ENCODE assay signal across 8 cellular contexts in the genomic region with DNA sequence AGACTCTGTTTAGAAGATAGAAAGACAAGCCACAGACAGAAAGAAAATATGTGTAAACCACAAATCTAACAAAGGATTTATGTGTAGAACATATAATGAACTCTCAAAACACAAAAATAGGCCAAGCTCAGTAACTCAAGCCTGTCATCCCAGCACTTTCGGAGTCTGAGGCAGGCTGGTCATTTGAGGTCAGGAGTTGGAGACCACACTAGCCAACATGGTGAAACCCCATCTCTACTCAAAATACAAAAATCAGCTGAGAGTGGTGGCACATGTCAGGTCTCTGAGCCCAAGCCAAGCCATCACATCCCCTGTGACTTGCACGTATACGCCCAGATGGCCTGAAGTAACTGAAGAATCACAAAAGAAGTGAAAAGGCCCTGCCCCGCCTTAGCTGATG. TPM values are rescaled to one million over a fixed set of nuclear protein-coding genes. Genes with fewer than 3 reads are reported as not detected.
DNase-seq lines count a peak whose midpoint lies in the region; ATAC-seq and TF ChIP-seq lines count a peak whose summit lies in the region.
"Not testable (repeated sequence)": the region's sequence is repeated elsewhere in the genome, so short reads cannot be mapped to it uniquely, and the experiment has no call there.

No MANE protein-coding gene starts in this region.

- H3K4me3 ChIP-seq in ACC112 (ENCODE audit: low read depth, low read length); KMS-11 (IDR thresholded peaks at IDR 0.05; ENCODE audit: insufficient read depth, low read depth, low read length): not testable (repeated sequence)

- H3K4me1 ChIP-seq in ACC112 (ENCODE audit: control insufficient read depth, insufficient read depth, low read length, unreplicated experiment) (peaks cover 52% of the 10 kb centered on the region), KMS-11 (ENCODE audit: low read depth, poor library complexity, severe bottlenecking) (peaks cover 65% of the 10 kb centered on the region)

- H3K36me3 ChIP-seq in ACC112 (ENCODE audit: insufficient read depth, low read length): peaks cover 23% of the 10 kb centered on the region; the same call in 1 of the 2 replicates
- H3K36me3 ChIP-seq in KMS-11 (ENCODE audit: insufficient read depth): not testable (repeated sequence)

- H3K36me3 Mint-ChIP-seq in chondrocyte (ENCODE audit: low read depth); osteocyte (ENCODE audit: unreplicated experiment): not testable (repeated sequence)
- peaks cover 79% of the 10 kb centered on the region for H3K36me3 Mint-ChIP-seq in stimulated activated effector memory CD8-positive, alpha-beta T cell treated with anti-CD3 and anti-CD28 coated beads, Interleukin-12 subunit alpha, Interleukin-12 subunit beta, amount 100 ng/mL, for 72 hours

- not testable (repeated sequence) for H3K9me3 Mint-ChIP-seq in chondrocyte (ENCODE audit: low read depth); osteocyte (ENCODE audit: unreplicated experiment); stimulated activated effector memory CD8-positive, alpha-beta T cell treated with anti-CD3 and anti-CD28 coated beads, Interleukin-12 subunit alpha, Interleukin-12 subunit beta, amount 100 ng/mL, for 72 hours

- H3K27me3 ChIP-seq in ACC112 (ENCODE audit: insufficient read depth, low read length); KMS-11 (ENCODE audit: insufficient read depth, low read depth): not testable (repeated sequence)

- peak overlapping the region; percentile 44 for H3K9ac ChIP-seq in KMS-11

- not testable (repeated sequence) for H4K20me1 ChIP-seq in KMS-11 (ENCODE audit: insufficient read depth)

- H3K4me1 Mint-ChIP-seq in chondrocyte (ENCODE audit: low read depth): peaks cover 55% of the 10 kb centered on the region
- peaks cover 57% of the 10 kb centered on the region for H3K4me1 Mint-ChIP-seq in osteocyte (ENCODE audit: unreplicated experiment)
- H3K4me1 Mint-ChIP-seq in stimulated activated effector memory CD8-positive, alpha-beta T cell treated with anti-CD3 and anti-CD28 coated beads, Interleukin-12 subunit alpha, Interleukin-12 subunit beta, amount 100 ng/mL, for 72 hours: not testable (repeated sequence)

- peaks cover 61% of the 10 kb centered on the region for H3K79me2 ChIP-seq in ACC112 (ENCODE audit: control insufficient read depth, insufficient read depth, low read length, unreplicated experiment)
- not testable (repeated sequence) for H3K79me2 ChIP-seq in KMS-11 (ENCODE audit: insufficient read depth, low read depth)

- ATAC-seq in GM18870 (IDR thresholded peaks at IDR 0.05; ENCODE audit: unreplicated experiment): peak; percentile 47
- peak; percentile 50 for ATAC-seq in stimulated activated effector memory CD8-positive, alpha-beta T cell treated with anti-CD3 and anti-CD28 coated beads, Interleukin-12 subunit alpha, Interleukin-12 subunit beta, amount 100 ng/mL, for 72 hours

- not testable (repeated sequence) for H3K4me3 Mint-ChIP-seq in chondrocyte (ENCODE audit: unreplicated experiment); stimulated activated effector memory CD8-positive, alpha-beta T cell treated with anti-CD3 and anti-CD28 coated beads, Interleukin-12 subunit alpha, Interleukin-12 subunit beta, amount 100 ng/mL, for 72 hours
- peak overlapping the region; percentile 10 for H3K4me3 Mint-ChIP-seq in osteocyte (ENCODE audit: unreplicated experiment)

- DNase-seq in RPMI7951 (ENCODE audit: low read depth) (peak; percentile 43), iris pigment epithelial cell (ENCODE audit: low read depth) (peak; percentile 52)
- DNase-seq in chondrocyte (ENCODE audit: low spot score); osteocyte (ENCODE audit: extremely low spot score, unreplicated experiment); stimulated activated effector memory CD8-positive, alpha-beta T cell treated with anti-CD3 and anti-CD28 coated beads, Interleukin-12 subunit alpha, Interleukin-12 subunit beta, amount 100 ng/mL, for 72 hours (ENCODE audit: low spot score in 2 of 2): not testable (repeated sequence)

- H3K27ac ChIP-seq in ACC112 (ENCODE audit: low read depth, low read length): peak overlapping the region; percentile 33
- H3K27ac ChIP-seq in KMS-11: peak overlapping the region; percentile 83

- TF ChIP-seq CTCF in KMS-11 (conservative IDR thresholded peaks at IDR 0.05; ENCODE audit: low read depth, low read length); chondrocyte (IDR thresholded peaks at IDR 0.05); osteocyte (IDR thresholded peaks at IDR 0.05): not testable (repeated sequence)

- peak overlapping the region; percentile 40; the same call in 1 of the 2 replicates for H3K4me2 ChIP-seq in KMS-11

- H2AFZ ChIP-seq in ACC112 (ENCODE audit: low read length, unreplicated experiment); KMS-11 (ENCODE audit: low read depth): not testable (repeated sequence)

- H3K27ac Mint-ChIP-seq in chondrocyte (ENCODE audit: unreplicated experiment) (peak overlapping the region; percentile 84), osteocyte (ENCODE audit: unreplicated experiment) (peak overlapping the region; percentile 92)
- H3K27ac Mint-ChIP-seq in stimulated activated effector memory CD8-positive, alpha-beta T cell treated with anti-CD3 and anti-CD28 coated beads, Interleukin-12 subunit alpha, Interleukin-12 subunit beta, amount 100 ng/mL, for 72 hours: not testable (repeated sequence)

- H3K27me3 Mint-ChIP-seq in chondrocyte (ENCODE audit: low read depth); osteocyte (ENCODE audit: unreplicated experiment): not testable (repeated sequence)

RNA-seq across cellular contexts. Expression of gene GBE1, which starts 14.2 kb away (rescaled TPM):
- 124 and 141 TPM in 2 replicates for total RNA-seq in RPMI7951 (2014; rRNA removed; shearing (Covaris generic))
- 53.8 to 68.4 TPM (median 55.0 TPM) in 3 replicates for total RNA-seq in chondrocyte
- total RNA-seq in osteocyte: 39.2 and 39.8 TPM in 2 replicates
